In the genomic region with DNA sequence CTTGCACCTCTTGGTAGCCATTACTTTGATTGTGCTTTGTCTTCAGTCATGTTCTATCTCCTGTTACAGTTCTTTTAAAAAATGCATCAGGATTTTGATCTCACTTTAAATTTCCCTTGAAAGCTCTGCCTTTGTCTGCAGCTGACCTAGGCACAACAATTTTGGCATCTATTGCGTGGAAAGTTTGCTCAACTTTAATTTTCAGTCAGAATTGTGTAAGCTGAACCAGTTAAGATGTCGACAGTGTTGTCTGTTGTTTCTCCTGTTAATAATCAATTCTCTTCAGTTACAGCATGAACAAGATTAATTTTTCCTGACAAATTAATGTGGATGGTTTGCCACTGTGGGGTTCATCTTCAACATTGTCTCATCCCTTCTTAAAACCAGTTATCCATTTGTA, we compare ENCODE assay signal across 35 cellular contexts.
"Had no signal": no experiment of that assay in that cellular context is flagged by ENCODE, and none has a peak within 500 bp of the region (broad histone marks: within the 10 kb centered on the region; RNA-seq: fewer than 3 reads in every experiment).

No MANE protein-coding gene starts in this region.

- H3K27ac ChIP-seq: KMS-11 had no signal

- H3K27me3 ChIP-seq: MG63 had no signal

- H3K9me3 ChIP-seq: MG63 had no signal

- DNase-seq: Karpas-422, Kasumi-1, MG63, MM.1S, MV-4-11, NCI-H1048, NCI-H1092, NCI-H1092 treated with DMSO at 0.1 percent for 48 hours, NCI-H1105, NCI-H1105 treated with DMSO at 0.1 percent for 48 hours, NCI-H1417, NCI-H1417 treated with DMSO at 0.1 percent for 48 hours, NCI-H1436, NCI-H1436 treated with DMSO at 0.1 percent for 48 hours, NCI-H146, NCI-H1694, NCI-H1694 treated with DMSO at 0.1 percent for 48 hours, NCI-H187, NCI-H187 treated with DMSO at 0.1 percent for 48 hours, NCI-H1930, NCI-H2029, NCI-H2029 treated with DMSO at 0.1 percent for 48 hours, NCI-H2081, NCI-H2081 treated with DMSO at 0.1 percent for 48 hours, NCI-H2107, NCI-H2171, NCI-H2171 treated with DMSO at 0.1 percent for 48 hours, NCI-H2227 treated with DMSO at 0.1 percent for 48 hours, NCI-H226, NCI-H345, NCI-H446, NCI-H446 treated with DMSO at 0.1 percent for 48 hours, NCI-H510A, NCI-H510A treated with DMSO at 0.1 percent for 48 hours had no signal

- H3K4me2 ChIP-seq: KMS-11 had no signal

- H3K36me3 ChIP-seq: MG63 had no signal

- H3K4me3 ChIP-seq: MG63 had no signal

- H3K9ac ChIP-seq: KMS-11 had no signal
